16 cellular contexts compared by ENCODE assay signal in the genomic region with DNA sequence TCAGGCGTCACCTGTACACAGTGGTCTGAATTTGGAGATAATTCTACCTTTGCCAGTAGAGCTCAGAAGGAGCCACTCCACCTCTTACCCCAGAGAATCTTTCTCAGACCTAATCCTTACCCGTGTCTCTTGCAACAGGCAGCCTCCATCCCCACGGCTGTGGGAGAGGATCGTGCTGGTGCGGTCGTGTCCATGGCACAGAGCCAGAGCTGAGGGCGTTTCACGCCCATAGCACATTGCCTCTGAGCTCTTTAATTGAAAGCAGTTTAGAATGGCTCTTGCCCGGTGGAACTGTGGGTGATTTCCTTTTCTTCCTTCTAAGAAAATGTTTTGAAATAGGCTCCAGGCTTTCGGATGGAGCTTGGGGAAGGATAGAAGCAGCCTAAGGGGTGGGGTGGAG. TPM values are rescaled to one million over a fixed set of nuclear protein-coding genes. Genes with fewer than 3 reads are reported as not detected.
A peak's percentile ranks its signal among the peaks of the same experiment; 100 is the strongest.
DNase-seq lines count a peak whose midpoint lies in the region; ATAC-seq, FAIRE-seq and TF ChIP-seq lines count a peak whose summit lies in the region.
"Had no signal": no experiment of that assay in that cellular context is flagged by ENCODE, and none has a peak within 500 bp of the region (broad histone marks: within the 10 kb centered on the region; RNA-seq: fewer than 3 reads in every experiment).

No MANE protein-coding gene starts in this region.

- peak; percentile 58 for DNase-seq in AG20443 (ENCODE audit: low spot score)
- peak; percentile 56 for DNase-seq in KBM-7
- peak; percentile 41 for DNase-seq in kidney
- no peak for DNase-seq in activated T-cell treated with anti-CD3 and anti-CD28 coated beads, Interleukin-2, amount 50 U/mL, for 1 hour
- DNase-seq in stimulated activated naive CD8-positive, alpha-beta T cell treated with anti-CD3 and anti-CD28 coated beads, Interleukin-15, amount 100 ng/mL, for 72 hours = no peak
- DNase-seq in SK-N-SH = no peak
- DNase-seq in esophagus squamous epithelium (lab: John Stamatoyannopoulos, UW) = no peak
- DNase-seq: CD4-positive, CD25-positive, alpha-beta regulatory T cell; effector memory CD4-positive, alpha-beta T cell; NCI-H446 treated with DMSO at 0.1 percent for 48 hours; retina; stomach had no signal

- no peak overlapping the region for H3K9ac ChIP-seq in kidney (ENCODE audit: low read length in 2 of 2)
- no peak overlapping the region for H3K9ac ChIP-seq in SK-N-SH

- no peaks in the 10 kb centered on the region for H4K20me1 ChIP-seq in SK-N-SH (ENCODE audit: insufficient read depth)

- H3K4me1 ChIP-seq in kidney (ENCODE audit: control insufficient read depth in 1 of 2, insufficient read depth in 1 of 2, low read depth in 1 of 2, low read length in 2 of 2) (peaks cover 0 to 3% of the 10 kb centered on the region in 2 donors), SK-N-SH (ENCODE audit: control insufficient read depth in 1 of 2, insufficient read depth in 2 of 2, low read depth in 1 of 2, low read length in 1 of 2) (peaks cover 0 to 58% of the 10 kb centered on the region in 2 experiments; a peak in 1 of 4 replicates), esophagus squamous epithelium (peaks cover 11 to 30% (median 18%) of the 10 kb centered on the region in 3 donors)
- H3K4me1 ChIP-seq: SJSA1 had no signal

- TF ChIP-seq CTCF in kidney (IDR thresholded peaks at IDR 0.05; ENCODE audit: borderline replicate concordance, extremely low read depth, insufficient read depth) = no peak
- no peak for TF ChIP-seq CTCF in SK-N-SH (IDR thresholded peaks at IDR 0.05)
- TF ChIP-seq CTCF in esophagus squamous epithelium (IDR thresholded peaks at IDR 0.05) = no peak

- H3K36me3 ChIP-seq in kidney (ENCODE audit: control insufficient read depth in 1 of 2, insufficient read depth in 2 of 2, low read length in 2 of 2) (no peaks in the 10 kb centered on the region), SK-N-SH (replicated peaks in 1 of 2; ENCODE audit: control insufficient read depth in 1 of 2, insufficient read depth in 2 of 2, low read length in 1 of 2) (no peaks in the 10 kb centered on the region), esophagus squamous epithelium (no peaks in the 10 kb centered on the region)
- H3K36me3 ChIP-seq: SJSA1 had no signal

- in situ Hi-C loops in KBM-7 (cut with MboI; ENCODE audit: low pct_unique_long_range_greater_than_20kb, low sequenced_read_pairs) = no loop called here

- no peaks in the 10 kb centered on the region for H3K36me3 Mint-ChIP-seq in dendritic cell treated with granulocyte-macrophage colony-stimulating factor and Interleukin-4, amounts not matched to agents 40 ng/mL and 50 ng/mL, for 4 days (ENCODE audit: low read depth)
- H3K36me3 Mint-ChIP-seq: CD4-positive, CD25-positive, alpha-beta regulatory T cell had no signal

- H2AFZ ChIP-seq in SK-N-SH (ENCODE audit: low read depth) = no peak overlapping the region

- H3K9me3 Mint-ChIP-seq in dendritic cell treated with granulocyte-macrophage colony-stimulating factor and Interleukin-4, amounts not matched to agents 40 ng/mL and 50 ng/mL, for 4 days = no peaks in the 10 kb centered on the region
- no peaks in the 10 kb centered on the region for H3K9me3 Mint-ChIP-seq in stimulated activated naive CD8-positive, alpha-beta T cell treated with anti-CD3 and anti-CD28 coated beads, Interleukin-15, amount 100 ng/mL, for 72 hours
- H3K9me3 Mint-ChIP-seq: CD4-positive, CD25-positive, alpha-beta regulatory T cell had no signal

- no peak overlapping the region for H3K4me3 Mint-ChIP-seq in dendritic cell treated with granulocyte-macrophage colony-stimulating factor and Interleukin-4, amounts not matched to agents 40 ng/mL and 50 ng/mL, for 4 days
- H3K4me3 Mint-ChIP-seq in stimulated activated naive CD8-positive, alpha-beta T cell treated with anti-CD3 and anti-CD28 coated beads, Interleukin-15, amount 100 ng/mL, for 72 hours = no peak overlapping the region
- H3K4me3 Mint-ChIP-seq: CD4-positive, CD25-positive, alpha-beta regulatory T cell had no signal

- WGBS in SK-N-SH (ENCODE audit: low lambda C conversion rate) = 81% methylated on average over 9 of the region's 10 CpGs
- WGBS in esophagus squamous epithelium, 2 donors = 51 to 60% methylated on average over 7 to 9 of the region's 10 CpGs

- no peaks in the 10 kb centered on the region for H3K79me2 ChIP-seq in SK-N-SH (ENCODE audit: insufficient read depth)

- TF ChIP-seq EP300 in SK-N-SH (IDR thresholded peaks at IDR 0.05; ENCODE audit: borderline replicate concordance in 1 of 2, low read depth in 1 of 2, low read length in 1 of 2) = no peak

- no peaks in the 10 kb centered on the region for H3F3A ChIP-seq in SK-N-SH (replicated peaks; ENCODE audit: insufficient read depth)

- POLR2A ChIA-PET in SK-N-SH (lab: Yijun Ruan, JAX) = no interaction called here

- no peaks in the 10 kb centered on the region for H3K9me2 ChIP-seq in SK-N-SH

- no peak for FAIRE-seq in kidney (lab: Jason Lieb, UNC)

- TF ChIP-seq POLR2A in esophagus squamous epithelium (IDR thresholded peaks at IDR 0.05) = no peak

- H3K27me3 ChIP-seq in SK-N-SH (ENCODE audit: insufficient read depth) = no peaks in the 10 kb centered on the region
- no peaks in the 10 kb centered on the region for H3K27me3 ChIP-seq in esophagus squamous epithelium
- H3K27me3 ChIP-seq: SJSA1, stomach had no signal

- ATAC-seq in stimulated activated naive CD8-positive, alpha-beta T cell treated with anti-CD3 and anti-CD28 coated beads, Interleukin-15, amount 100 ng/mL, for 72 hours = no peak

- no peak overlapping the region for H3K4me2 ChIP-seq in SK-N-SH

- H3K9me3 ChIP-seq in kidney (ENCODE audit: control insufficient read depth in 1 of 2, low read length in 2 of 2) = no peaks in the 10 kb centered on the region
- no peaks in the 10 kb centered on the region for H3K9me3 ChIP-seq in SK-N-SH
- H3K9me3 ChIP-seq in esophagus squamous epithelium = no peaks in the 10 kb centered on the region
- H3K9me3 ChIP-seq: SJSA1, stomach had no signal

- H3K27me3 Mint-ChIP-seq in dendritic cell treated with granulocyte-macrophage colony-stimulating factor and Interleukin-4, amounts not matched to agents 40 ng/mL and 50 ng/mL, for 4 days = peaks cover 35% of the 10 kb centered on the region
- H3K27me3 Mint-ChIP-seq in stimulated activated naive CD8-positive, alpha-beta T cell treated with anti-CD3 and anti-CD28 coated beads, Interleukin-15, amount 100 ng/mL, for 72 hours = no peaks in the 10 kb centered on the region

- H3K27ac Mint-ChIP-seq in dendritic cell treated with granulocyte-macrophage colony-stimulating factor and Interleukin-4, amounts not matched to agents 40 ng/mL and 50 ng/mL, for 4 days = peak overlapping the region; percentile 9
- H3K27ac Mint-ChIP-seq in stimulated activated naive CD8-positive, alpha-beta T cell treated with anti-CD3 and anti-CD28 coated beads, Interleukin-15, amount 100 ng/mL, for 72 hours = peak overlapping the region in 1 of 2 donors; percentile 65

- intact Hi-C loops in dendritic cell treated with granulocyte-macrophage colony-stimulating factor and Interleukin-4, amounts not matched to agents 40 ng/mL and 50 ng/mL, for 4 days (cut with micrococcal nuclease) = no loop called here
- intact Hi-C loops in kidney (cut with DNase I) = loop anchor here (10.0 kb wide), 1 partner anchor 314 kb away; no protein-coding TSS in a partner anchor
- intact Hi-C loops in esophagus squamous epithelium (cut with DNase I) = no loop called here

- peaks cover 66% of the 10 kb centered on the region for H3K4me1 Mint-ChIP-seq in dendritic cell treated with granulocyte-macrophage colony-stimulating factor and Interleukin-4, amounts not matched to agents 40 ng/mL and 50 ng/mL, for 4 days (ENCODE audit: low read depth)
- H3K4me1 Mint-ChIP-seq in stimulated activated naive CD8-positive, alpha-beta T cell treated with anti-CD3 and anti-CD28 coated beads, Interleukin-15, amount 100 ng/mL, for 72 hours = peaks cover 54% of the 10 kb centered on the region

- H3K27ac ChIP-seq in kidney (ENCODE audit: low read depth in 2 of 2, low read length in 2 of 2) (no peak overlapping the region), SK-N-SH (ENCODE audit: low read depth in 2 of 2, low read length in 1 of 2) (peak overlapping the region in 1 of 2 experiments; percentile 93; a peak in 1 of 4 replicates), esophagus squamous epithelium (no peak overlapping the region)
- H3K27ac ChIP-seq: SJSA1, VCaP had no signal

- CTCF ChIA-PET in SK-N-SH (lab: Yijun Ruan, JAX) = interaction anchor here (1.2 to 5.9 kb wide), 5 partner anchors 11 to 342 kb away, joined by 3 to 42 read pairs (median 4); no protein-coding TSS in a partner anchor

- no peak for TF ChIP-seq RAD21 in SK-N-SH (IDR thresholded peaks at IDR 0.05; ENCODE audit: low read length)

- no peak overlapping the region for H3K4me3 ChIP-seq in kidney (ENCODE audit: low read length in 2 of 2)
- H3K4me3 ChIP-seq in SK-N-SH (ENCODE audit: low read depth in 2 of 2, low read length in 1 of 2) = no peak overlapping the region
- no peak overlapping the region for H3K4me3 ChIP-seq in esophagus squamous epithelium
- H3K4me3 ChIP-seq: SJSA1, stomach had no signal

TF ChIP-seq in SK-N-SH, 30 proteins besides CTCF, POLR2A, EP300 and RAD21 (continues in another document):
- TF ChIP-seq MXI1 (IDR thresholded peaks at IDR 0.05; ENCODE audit: low read depth, low read length) = no peak
- TF ChIP-seq, protein P1, sequence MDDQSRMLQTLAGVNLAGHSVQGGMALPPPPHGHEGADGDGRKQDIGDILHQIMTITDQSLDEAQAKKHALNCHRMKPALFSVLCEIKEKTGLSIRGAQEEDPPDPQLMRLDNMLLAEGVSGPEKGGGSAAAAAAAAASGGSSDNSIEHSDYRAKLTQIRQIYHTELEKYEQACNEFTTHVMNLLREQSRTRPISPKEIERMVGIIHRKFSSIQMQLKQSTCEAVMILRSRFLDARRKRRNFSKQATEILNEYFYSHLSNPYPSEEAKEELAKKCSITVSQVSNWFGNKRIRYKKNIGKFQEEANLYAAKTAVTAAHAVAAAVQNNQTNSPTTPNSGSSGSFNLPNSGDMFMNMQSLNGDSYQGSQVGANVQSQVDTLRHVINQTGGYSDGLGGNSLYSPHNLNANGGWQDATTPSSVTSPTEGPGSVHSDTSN (IDR thresholded peaks at IDR 0.05) = no peak
- no peak for TF ChIP-seq JUND (IDR thresholded peaks at IDR 0.05)
- TF ChIP-seq SMC3 (IDR thresholded peaks at IDR 0.05; ENCODE audit: low read depth, low read length) = no peak
- no peak for TF ChIP-seq FOSL2 (IDR thresholded peaks at IDR 0.05; ENCODE audit: borderline replicate concordance, low read depth)
- no peak for TF ChIP-seq FOXM1 (IDR thresholded peaks at IDR 0.05; ENCODE audit: low read depth)

RNA-seq across cellular contexts. Expression of a gene that starts 41.5 kb away (rescaled TPM):
- total RNA-seq in kidney = 8.8 TPM
- 1.4 TPM for polyA plus RNA-seq in kidney (ENCODE audit: insufficient read depth, low read depth, low replicate concordance)
- not detected in 2 replicates for polyA plus RNA-seq in SK-N-SH (2012; rRNA removed)
- polyA plus RNA-seq in SK-N-SH (2012; cell fraction: cytosol; rRNA removed) = not detected in 2 replicates
- polyA plus RNA-seq in SK-N-SH (2012; cell fraction: nucleus; rRNA removed) = not detected in 2 replicates
- 1 to 10 TPM in 3 of 4 donors, under 1 TPM in 1; 0.26 to 7.3 (median 6.5) TPM for total RNA-seq in esophagus squamous epithelium
- total RNA-seq: LHCN-M2, SJSA1 had no signal

Comparison
In these comparisons a context has a peak if more than half of its experiments do, and no peak if none do; other contexts are left out.
1. DNase-seq: peak in AG20443 (single experiment), KBM-7 (single experiment) and kidney (single experiment); none in activated T-cell treated with anti-CD3 and anti-CD28 coated beads, Interleukin-2, amount 50 U/mL, for 1 hour (single experiment), stimulated activated naive CD8-positive, alpha-beta T cell treated with anti-CD3 and anti-CD28 coated beads, Interleukin-15, amount 100 ng/mL, for 72 hours (0 of 2), SK-N-SH (single experiment) and esophagus squamous epithelium (single experiment).